In genomic region chr13:47117268-47117667, GRCh38 we compare ENCODE assay signal across 1 cellular context.
TF ChIP-seq lines count a peak whose summit lies in the region.

No MANE protein-coding gene starts in this region.

TF ChIP-seq in K562, 482 proteins besides CTCF, POLR2A, EP300 and RAD21 (continued from another document):
- TF ChIP-seq CBFA2T3 (IDR thresholded peaks at IDR 0.05) (peak; percentile 14; the same call in 1 of the 2 replicates), ATF6 (CRISPR knock-in tag; IDR thresholded peaks at IDR 0.05) (no peak), ILK (tag; IDR thresholded peaks at IDR 0.05; ENCODE audit: borderline replicate concordance, low read depth) (no peak), ATF3 (IDR thresholded peaks at IDR 0.05) (peak; percentile 56), ATF3 (CRISPR knock-in tag; conservative IDR thresholded peaks at IDR 0.05) (no peak), CBFB (CRISPR knock-in tag; IDR thresholded peaks at IDR 0.05) (no peak), SREBF2 (CRISPR knock-in tag; IDR thresholded peaks at IDR 0.05) (no peak), SMARCE1 (IDR thresholded peaks at IDR 0.05) (peak; percentile 41; the same call in 1 of the 2 replicates), DPF2 (IDR thresholded peaks at IDR 0.05) (peak; percentile 53; the same call in 1 of the 2 replicates), RFX1 (IDR thresholded peaks at IDR 0.05) (no peak), NCOA4 (IDR thresholded peaks at IDR 0.05; ENCODE audit: partially characterized antibody) (no peak)
- TF ChIP-seq, protein P1, sequence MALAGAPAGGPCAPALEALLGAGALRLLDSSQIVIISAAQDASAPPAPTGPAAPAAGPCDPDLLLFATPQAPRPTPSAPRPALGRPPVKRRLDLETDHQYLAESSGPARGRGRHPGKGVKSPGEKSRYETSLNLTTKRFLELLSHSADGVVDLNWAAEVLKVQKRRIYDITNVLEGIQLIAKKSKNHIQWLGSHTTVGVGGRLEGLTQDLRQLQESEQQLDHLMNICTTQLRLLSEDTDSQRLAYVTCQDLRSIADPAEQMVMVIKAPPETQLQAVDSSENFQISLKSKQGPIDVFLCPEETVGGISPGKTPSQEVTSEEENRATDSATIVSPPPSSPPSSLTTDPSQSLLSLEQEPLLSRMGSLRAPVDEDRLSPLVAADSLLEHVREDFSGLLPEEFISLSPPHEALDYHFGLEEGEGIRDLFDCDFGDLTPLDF (CRISPR knock-in tag; IDR thresholded peaks at IDR 0.05): no peak
